In the genomic region with DNA sequence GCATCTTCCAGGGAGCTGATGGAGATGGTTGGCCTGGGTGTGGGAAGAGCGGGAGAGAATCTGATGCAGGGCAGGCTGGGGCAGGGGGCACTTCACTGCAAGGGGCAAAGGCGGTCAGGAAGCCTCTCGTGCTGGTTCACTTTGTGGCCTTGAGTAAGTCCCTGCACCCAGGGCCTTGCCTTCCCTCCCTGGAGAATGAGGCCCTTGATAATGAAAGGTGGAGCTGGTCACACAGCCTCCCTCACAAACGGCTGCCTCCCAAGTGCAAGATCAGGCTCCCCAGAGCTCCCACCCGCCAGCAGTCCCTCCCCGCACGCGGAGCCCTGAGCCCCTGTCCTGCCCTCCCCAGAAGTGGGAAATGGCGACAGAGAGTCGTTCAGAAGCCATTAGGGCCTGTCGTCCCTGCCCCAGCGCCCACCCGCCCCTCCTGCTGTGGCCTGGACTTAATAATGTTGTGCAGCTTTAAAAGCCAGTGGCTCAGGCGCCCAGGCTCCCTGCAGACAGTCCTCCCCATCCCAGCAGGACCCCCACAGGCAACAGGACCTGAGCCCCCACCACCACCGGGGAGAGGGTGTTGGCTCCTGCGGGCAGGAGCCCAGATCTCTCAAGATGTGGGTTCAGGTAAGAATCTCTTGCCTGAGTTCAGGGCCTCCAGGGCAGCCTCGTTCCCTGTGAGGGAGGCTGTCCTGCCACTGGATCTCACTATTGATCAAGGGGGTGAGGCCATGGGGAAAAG, we compare ENCODE assay signal across 23 cellular contexts.
"Had no signal": no experiment of that assay in that cellular context is flagged by ENCODE, and none has a peak within 500 bp of the region (broad histone marks: within the 10 kb centered on the region; RNA-seq: fewer than 3 reads in every experiment).

No MANE protein-coding gene starts in this region.

- H3K4me1 ChIP-seq: body of pancreas, right lobe of liver, suprapubic skin, transverse colon, vagina had no signal

- ATAC-seq: body of pancreas; left colon; stimulated activated naive CD8-positive, alpha-beta T cell treated with anti-CD3 and anti-CD28 coated beads, Interleukin-15, amount 100 ng/mL, for 72 hours had no signal

- H3K36me3 Mint-ChIP-seq: activated naive CD8-positive, alpha-beta T cell treated with anti-CD3 and anti-CD28 coated beads, Interleukin-2, amount 10 ng/mL, durations not matched to agents 7 days and 5 days; mesothelial cell of epicardium had no signal

- H3K27ac ChIP-seq: body of pancreas, ovary, right lobe of liver, suprapubic skin, transverse colon, vagina, VCaP had no signal

- H3K9me3 ChIP-seq: body of pancreas, ovary, right lobe of liver, suprapubic skin, transverse colon, vagina had no signal

- H3K4me3 Mint-ChIP-seq: activated naive CD8-positive, alpha-beta T cell treated with anti-CD3 and anti-CD28 coated beads, Interleukin-2, amount 10 ng/mL, durations not matched to agents 7 days and 5 days; mesothelial cell of epicardium; stimulated activated naive CD8-positive, alpha-beta T cell treated with anti-CD3 and anti-CD28 coated beads, Interleukin-15, amount 100 ng/mL, for 72 hours; T-helper 1 cell treated with Interleukin-12 subunit alpha and Interleukin-12 subunit beta and Interleukin-4 antibody, amounts not matched to agents 30 μg/mL and 1 μg/mL, for 36 hours had no signal

- H3K4me1 Mint-ChIP-seq: activated naive CD8-positive, alpha-beta T cell treated with anti-CD3 and anti-CD28 coated beads, Interleukin-2, amount 10 ng/mL, durations not matched to agents 7 days and 5 days; stimulated activated naive CD8-positive, alpha-beta T cell treated with anti-CD3 and anti-CD28 coated beads, Interleukin-15, amount 100 ng/mL, for 72 hours had no signal

- H3K4me3 ChIP-seq: body of pancreas, lung, ovary, right lobe of liver, suprapubic skin, transverse colon, vagina had no signal

- H3K36me3 ChIP-seq: ovary, right lobe of liver, suprapubic skin, transverse colon, vagina had no signal

- H3K27me3 ChIP-seq: body of pancreas, ovary, right lobe of liver, vagina had no signal

- DNase-seq: activated CD4-positive, alpha-beta T cell treated with anti-CD3 and anti-CD28 coated beads, Interleukin-2, amount 50 U/mL, for 48 hours; activated naive CD8-positive, alpha-beta T cell treated with anti-CD3 and anti-CD28 coated beads, Interleukin-2, amount 10 ng/mL, durations not matched to agents 7 days and 5 days; amygdala; body of pancreas; caudate nucleus; erythroblast; foreskin melanocyte; glutamatergic neuron; hippocampal formation; left colon; ovary; small intestine; stimulated activated CD4-positive, alpha-beta T cell treated with anti-CD3 and anti-CD28 coated beads, Interleukin-15, amount 100 ng/mL, for 24 hours; stimulated activated CD4-positive, alpha-beta T cell treated with anti-CD3 and anti-CD28 coated beads, Interleukin-4, amount 100 ng/mL, for 1 hour; stimulated activated naive CD8-positive, alpha-beta T cell treated with anti-CD3 and anti-CD28 coated beads, Interleukin-15, amount 100 ng/mL, for 72 hours; transverse colon had no signal

- H3K27ac Mint-ChIP-seq: activated naive CD8-positive, alpha-beta T cell treated with anti-CD3 and anti-CD28 coated beads, Interleukin-2, amount 10 ng/mL, durations not matched to agents 7 days and 5 days; mesothelial cell of epicardium; T-helper 1 cell treated with Interleukin-12 subunit alpha and Interleukin-12 subunit beta and Interleukin-4 antibody, amounts not matched to agents 30 μg/mL and 1 μg/mL, for 36 hours had no signal

- H3K9me3 Mint-ChIP-seq: activated naive CD8-positive, alpha-beta T cell treated with anti-CD3 and anti-CD28 coated beads, Interleukin-2, amount 10 ng/mL, durations not matched to agents 7 days and 5 days; mesothelial cell of epicardium; stimulated activated naive CD8-positive, alpha-beta T cell treated with anti-CD3 and anti-CD28 coated beads, Interleukin-15, amount 100 ng/mL, for 72 hours; T-helper 1 cell treated with Interleukin-12 subunit alpha and Interleukin-12 subunit beta and Interleukin-4 antibody, amounts not matched to agents 30 μg/mL and 1 μg/mL, for 36 hours had no signal
